ENCODE assay signal across 1 cellular context in genomic region chr21:33642027-33642895, GRCh38.
TF ChIP-seq lines count a peak whose summit lies in the region.

Gene ITSN1, plus strand, starts transcription at chr21:33642501. Its CDS starts 76,328 bp downstream, at chr21:33718829.

TF ChIP-seq in GM12878, 131 proteins besides CTCF, POLR2A, EP300 and RAD21 (continued from another document):
- TF ChIP-seq SKIL (IDR thresholded peaks at IDR 0.05; ENCODE audit: low read depth, poor library complexity, severe bottlenecking) (peak; percentile 42), BHLHE40 (IDR thresholded peaks at IDR 0.05; ENCODE audit: borderline replicate concordance in 1 of 2, low read depth in 2 of 2, low read length in 1 of 2) (peak in 1 of 2 experiments; percentile 78; a peak in 2 of 4 replicates), IKZF2 (IDR thresholded peaks at IDR 0.05) (peak in 1 of 2 experiments; percentile 27; a peak in 2 of 4 replicates), SIN3A (IDR thresholded peaks at IDR 0.05; ENCODE audit: low read depth, low read length) (0 out of 2 replicates have a peak, but pooled peaks have one; percentile 44), CBFB (IDR thresholded peaks at IDR 0.05; ENCODE audit: low read depth) (0 out of 2 replicates have a peak, but pooled peaks have one; percentile 13), NBN (IDR thresholded peaks at IDR 0.05) (peak; percentile 84; the same call in 1 of the 2 replicates), REST (IDR thresholded peaks at IDR 0.05; ENCODE audit: low read depth, low read length) (no peak), PAX5 (IDR thresholded peaks at IDR 0.05; ENCODE audit: borderline replicate concordance, low read depth, low read length) (0 out of 2 replicates have a peak, but pooled peaks have one; percentile 8), TARDBP (IDR thresholded peaks at IDR 0.05; ENCODE audit: borderline replicate concordance) (0 out of 2 replicates have a peak, but pooled peaks have one; percentile 20), SIX5 (IDR thresholded peaks at IDR 0.05; ENCODE audit: low read depth, low read length, severe bottlenecking) (peak; percentile 27), ASH2L (IDR thresholded peaks at IDR 0.05; ENCODE audit: borderline replicate concordance, low read depth) (no peak), MLLT1 (IDR thresholded peaks at IDR 0.05) (peak; percentile 95), ETV6 (conservative IDR thresholded peaks at IDR 0.05 in 1 of 2, IDR thresholded peaks at IDR 0.05 in 1 of 2; ENCODE audit: borderline replicate concordance in 1 of 2, low read depth in 1 of 2) (no peak), RELB (IDR thresholded peaks at IDR 0.05; ENCODE audit: low read depth) (0 out of 2 replicates have a peak, but pooled peaks have one; percentile 50), HCFC1 (IDR thresholded peaks at IDR 0.05; ENCODE audit: low read length) (peak; percentile 27; the same call in 1 of the 2 replicates), DPF2 (IDR thresholded peaks at IDR 0.05) (no peak; the same call in 1 of the 2 replicates), CREB1 (IDR thresholded peaks at IDR 0.05; ENCODE audit: low read depth) (peak; percentile 48), ZNF207 (IDR thresholded peaks at IDR 0.05; ENCODE audit: borderline replicate concordance) (peak; percentile 19; the same call in 1 of the 2 replicates), NKRF (conservative IDR thresholded peaks at IDR 0.05) (0 out of 2 replicates have a peak, but pooled peaks have one; percentile 48), HDAC6 (IDR thresholded peaks at IDR 0.05; ENCODE audit: unreplicated experiment) (no peak), MXI1 (IDR thresholded peaks at IDR 0.05; ENCODE audit: low read depth, low read length) (no peak), PBX3 (IDR thresholded peaks at IDR 0.05; ENCODE audit: insufficient replicate concordance, low read depth, low read length) (peak; percentile 97), PAX8 (IDR thresholded peaks at IDR 0.05) (no peak), SP1 (IDR thresholded peaks at IDR 0.05; ENCODE audit: low read depth, low read length) (peak; percentile 95), EED (IDR thresholded peaks at IDR 0.05; ENCODE audit: low read depth) (no peak), EGR1 (IDR thresholded peaks at IDR 0.05; ENCODE audit: borderline replicate concordance in 1 of 2, low read depth in 2 of 2, low read length in 2 of 2) (0 out of 3 replicates have a peak, but pooled peaks of 1 of the 2 experiments have one; percentile 1), HDGF (IDR thresholded peaks at IDR 0.05) (peak; percentile 98), USF2 (IDR thresholded peaks at IDR 0.05; ENCODE audit: borderline replicate concordance, low read depth, low read length) (no peak), FOS (IDR thresholded peaks at IDR 0.05; ENCODE audit: borderline replicate concordance, extremely low read depth, insufficient read length) (peak; percentile 43), PML (IDR thresholded peaks at IDR 0.05; ENCODE audit: low read length) (no peak), SMARCA5 (IDR thresholded peaks at IDR 0.05) (peak; percentile 85), CHD2 (IDR thresholded peaks at IDR 0.05; ENCODE audit: borderline replicate concordance, low read depth, low read length) (peak; percentile 67), ZNF622 (IDR thresholded peaks at IDR 0.05) (peak; percentile 31; the same call in 1 of the 2 replicates), RELA (IDR thresholded peaks at IDR 0.05; ENCODE audit: borderline replicate concordance, partially characterized antibody) (peak; percentile 10), IRF5 (IDR thresholded peaks at IDR 0.05; ENCODE audit: borderline replicate concordance) (no peak), PKNOX1 (IDR thresholded peaks at IDR 0.05) (peak; percentile 97)
TF ChIP-seq in GM12878: peak in this region for 33.
